In genomic region chr2:168105127-168105683, GRCh38 we compare ENCODE assay signal across 17 cellular contexts.
A peak's percentile ranks its signal among the peaks of the same experiment; 100 is the strongest.
DNase-seq lines count a peak whose midpoint lies in the region; ATAC-seq and TF ChIP-seq lines count a peak whose summit lies in the region.
"Had no signal": no experiment of that assay in that cellular context is flagged by ENCODE, and none has a peak within 500 bp of the region (broad histone marks: within the 10 kb centered on the region; RNA-seq: fewer than 3 reads in every experiment).

No MANE protein-coding gene starts in this region.

- DNase-seq in cardiac muscle cell (ENCODE audit: low read depth in 1 of 2, low spot score in 1 of 2): no peak
- DNase-seq in left ventricle myocardium inferior: no peak
- no peak for DNase-seq in mesothelial cell of epicardium (ENCODE audit: low spot score in 2 of 2, unreplicated experiment in 2 of 2)
- no peak for DNase-seq in osteocyte (ENCODE audit: extremely low spot score, unreplicated experiment)
- DNase-seq in ovary: no peak
- no peak for DNase-seq in NCI-H69 (lab: John Stamatoyannopoulos, UW)
- DNase-seq: AML-193; CD4-positive, alpha-beta memory T cell; DMS79 treated with DMSO at 0.1 percent for 48 hours; GF-D8; HCEC 1CT had no signal

- no peak for TF ChIP-seq POLR2A in ovary (IDR thresholded peaks at IDR 0.05)

- TF ChIP-seq EP300 in ovary (IDR thresholded peaks at IDR 0.05): no peak

- H3K36me3 ChIP-seq in cardiac muscle cell (no peaks in the 10 kb centered on the region), left ventricle myocardium inferior (peaks cover 8% of the 10 kb centered on the region), ovary (no peaks in the 10 kb centered on the region)

- H3K27ac ChIP-seq in cardiac muscle cell (peak overlapping the region; percentile 46), left ventricle myocardium inferior (replicated peaks) (no peak overlapping the region), ovary (no peak overlapping the region)
- H3K27ac ChIP-seq: 22Rv1, A549, C4-2B, HL-60 had no signal

- H3K27ac Mint-ChIP-seq in mesothelial cell of epicardium (peak overlapping the region; percentile 61), osteocyte (ENCODE audit: unreplicated experiment) (peak overlapping the region; percentile 9)
- H3K27ac Mint-ChIP-seq: GM23338 had no signal

- H3K27me3 ChIP-seq in cardiac muscle cell (no peaks in the 10 kb centered on the region), left ventricle myocardium inferior (ENCODE audit: low read depth) (no peaks in the 10 kb centered on the region), ovary (no peaks in the 10 kb centered on the region)

- H3K4me3 ChIP-seq in cardiac muscle cell (no peak overlapping the region), left ventricle myocardium inferior (no peak overlapping the region), ovary (no peak overlapping the region)
- H3K4me3 ChIP-seq: A549, GM23338 had no signal

- H3K36me3 Mint-ChIP-seq in mesothelial cell of epicardium (peaks cover 27% of the 10 kb centered on the region), osteocyte (ENCODE audit: unreplicated experiment) (peaks cover 33% of the 10 kb centered on the region)

- intact Hi-C loops in left ventricle myocardium inferior (cut with micrococcal nuclease): no loop called here
- intact Hi-C loops in ovary (cut with DNase I): no loop called here

- 76 to 83% (median 82%) methylated on average over 3 of the region's 3 CpGs for WGBS in ovary, 3 donors

- no peak for ATAC-seq in HG03159 (IDR thresholded peaks at IDR 0.05; ENCODE audit: unreplicated experiment)
- ATAC-seq: A549, GM23338 had no signal

- H3K9me3 Mint-ChIP-seq in mesothelial cell of epicardium (peaks cover 6% of the 10 kb centered on the region), osteocyte (ENCODE audit: unreplicated experiment) (no peaks in the 10 kb centered on the region)
- H3K9me3 Mint-ChIP-seq: GM23338 had no signal

- H3K4me1 Mint-ChIP-seq in mesothelial cell of epicardium (peaks cover 9% of the 10 kb centered on the region), osteocyte (ENCODE audit: unreplicated experiment) (peaks cover 3% of the 10 kb centered on the region)
- H3K4me1 Mint-ChIP-seq: GM23338 had no signal

- H3K4me1 ChIP-seq in cardiac muscle cell (ENCODE audit: low read depth) (peaks cover 5% of the 10 kb centered on the region), left ventricle myocardium inferior (no peaks in the 10 kb centered on the region), ovary (ENCODE audit: insufficient read depth) (no peaks in the 10 kb centered on the region)
- H3K4me1 ChIP-seq: A549 had no signal

- no peak overlapping the region for H3K4me3 Mint-ChIP-seq in mesothelial cell of epicardium
- no peak overlapping the region for H3K4me3 Mint-ChIP-seq in osteocyte (ENCODE audit: unreplicated experiment)
- H3K4me3 Mint-ChIP-seq: CD4-positive, alpha-beta memory T cell; GM23338 had no signal

- H3K9me3 ChIP-seq in cardiac muscle cell (ENCODE audit: low read depth) (no peaks in the 10 kb centered on the region), left ventricle myocardium inferior (replicated peaks) (no peaks in the 10 kb centered on the region), ovary (no peaks in the 10 kb centered on the region)
- H3K9me3 ChIP-seq: A549 had no signal

- H3K27me3 Mint-ChIP-seq in mesothelial cell of epicardium (ENCODE audit: low read depth) (no peaks in the 10 kb centered on the region), osteocyte (ENCODE audit: unreplicated experiment) (no peaks in the 10 kb centered on the region)
- H3K27me3 Mint-ChIP-seq: CD4-positive, alpha-beta memory T cell had no signal

- no peak for TF ChIP-seq CTCF in cardiac muscle cell (IDR thresholded peaks at IDR 0.05; ENCODE audit: low read depth, low read length)
- no peak for TF ChIP-seq CTCF in left ventricle myocardium inferior (IDR thresholded peaks at IDR 0.05; ENCODE audit: borderline replicate concordance)
- no peak for TF ChIP-seq CTCF in mesothelial cell of epicardium (IDR thresholded peaks at IDR 0.05; ENCODE audit: unreplicated experiment)
- TF ChIP-seq CTCF in osteocyte (IDR thresholded peaks at IDR 0.05): no peak
- no peak for TF ChIP-seq CTCF in ovary (IDR thresholded peaks at IDR 0.05)
